17 cellular contexts compared by ENCODE assay signal in genomic region chr1:152497273-152497672, GRCh38. TPM values are rescaled to one million over a fixed set of nuclear protein-coding genes. Genes with fewer than 3 reads are reported as not detected.
DNase-seq lines count a peak whose midpoint lies in the region; ATAC-seq and TF ChIP-seq lines count a peak whose summit lies in the region.
"Had no signal": no experiment of that assay in that cellular context is flagged by ENCODE, and none has a peak within 500 bp of the region (broad histone marks: within the 10 kb centered on the region; RNA-seq: fewer than 3 reads in every experiment).

No MANE protein-coding gene starts in this region.

- H3K27me3 Mint-ChIP-seq in glutamatergic neuron (ENCODE audit: unreplicated experiment), result no peaks in the 10 kb centered on the region
- H3K27me3 Mint-ChIP-seq: activated CD4-positive, alpha-beta memory T cell treated with anti-CD3 and anti-CD28 coated beads, Interleukin-2, amount 10 ng/mL, durations not matched to agents 7 days and 5 days; type B pancreatic cell had no signal

- H3K27ac Mint-ChIP-seq in glutamatergic neuron (ENCODE audit: unreplicated experiment), result no peak overlapping the region
- H3K27ac Mint-ChIP-seq: activated CD4-positive, alpha-beta memory T cell treated with anti-CD3 and anti-CD28 coated beads, Interleukin-2, amount 10 ng/mL, durations not matched to agents 7 days and 5 days; type B pancreatic cell had no signal

- no peak overlapping the region for H3K27ac ChIP-seq in C4-2B
- no peak overlapping the region for H3K27ac ChIP-seq in caudate nucleus (ENCODE audit: low read depth, low read length)
- H3K27ac ChIP-seq: esophagus muscularis mucosa, parathyroid adenoma, SJSA1 had no signal

- peak; percentile 72 for TF ChIP-seq CTCF in C4-2B (conservative IDR thresholded peaks at IDR 0.05)
- peak; percentile 58 for TF ChIP-seq CTCF in glutamatergic neuron (IDR thresholded peaks at IDR 0.05; ENCODE audit: partially characterized antibody, unreplicated experiment)

- H3K9me3 Mint-ChIP-seq in glutamatergic neuron (ENCODE audit: unreplicated experiment), result peaks cover 6% of the 10 kb centered on the region
- H3K9me3 Mint-ChIP-seq: activated CD4-positive, alpha-beta memory T cell treated with anti-CD3 and anti-CD28 coated beads, Interleukin-2, amount 10 ng/mL, durations not matched to agents 7 days and 5 days; type B pancreatic cell had no signal

- no peak overlapping the region for H3K4me3 Mint-ChIP-seq in glutamatergic neuron (ENCODE audit: unreplicated experiment)
- H3K4me3 Mint-ChIP-seq: activated CD4-positive, alpha-beta memory T cell treated with anti-CD3 and anti-CD28 coated beads, Interleukin-2, amount 10 ng/mL, durations not matched to agents 7 days and 5 days; type B pancreatic cell had no signal

- H3K4me1 Mint-ChIP-seq in glutamatergic neuron (ENCODE audit: low read depth, unreplicated experiment), result no peaks in the 10 kb centered on the region
- H3K4me1 Mint-ChIP-seq: activated CD4-positive, alpha-beta memory T cell treated with anti-CD3 and anti-CD28 coated beads, Interleukin-2, amount 10 ng/mL, durations not matched to agents 7 days and 5 days had no signal

- no peaks in the 10 kb centered on the region for H3K36me3 Mint-ChIP-seq in glutamatergic neuron (ENCODE audit: unreplicated experiment)
- H3K36me3 Mint-ChIP-seq: type B pancreatic cell had no signal

- DNase-seq in HCEC 1CT (peak; percentile 10), RPMI7951 (ENCODE audit: low read depth) (peak; percentile 32), glutamatergic neuron (no peak), caudate nucleus (lab: John Stamatoyannopoulos, UW) (no peak), hepatic stellate cell (ENCODE audit: low spot score) (no peak), NCI-H748 (lab: John Stamatoyannopoulos, UW; ENCODE audit: unreplicated experiment) (no peak)
- DNase-seq: activated CD4-positive, alpha-beta memory T cell treated with anti-CD3 and anti-CD28 coated beads, Interleukin-2, amount 10 ng/mL, durations not matched to agents 7 days and 5 days; amygdala; DMS79 treated with DMSO at 0.1 percent for 48 hours; left cardiac atrium; NCI-H2081 had no signal

- ATAC-seq in GM18519 (IDR thresholded peaks at IDR 0.05; ENCODE audit: low FRiP score, unreplicated experiment), result no peak
- ATAC-seq: left cardiac atrium had no signal

RNA-seq across cellular contexts. Expression of gene LCE5A, which starts 13.3 kb away (rescaled TPM):
- total RNA-seq in RPMI7951 (2014; rRNA removed; shearing (Covaris generic)), result not detected in 2 replicates
- not detected for total RNA-seq in glutamatergic neuron (ENCODE audit: unreplicated experiment)
- total RNA-seq: activated CD4-positive, alpha-beta memory T cell treated with anti-CD3 and anti-CD28 coated beads, Interleukin-2, amount 10 ng/mL, durations not matched to agents 7 days and 5 days; esophagus muscularis mucosa; left cardiac atrium; SJSA1 had no signal

RNA-seq across cellular contexts. Expression of gene CRCT1, which starts 17.0 kb away (rescaled TPM):
- total RNA-seq in RPMI7951 (2014; rRNA removed; shearing (Covaris generic)), result not detected in 2 replicates
- total RNA-seq in glutamatergic neuron (ENCODE audit: unreplicated experiment), result not detected
- total RNA-seq: activated CD4-positive, alpha-beta memory T cell treated with anti-CD3 and anti-CD28 coated beads, Interleukin-2, amount 10 ng/mL, durations not matched to agents 7 days and 5 days; esophagus muscularis mucosa; left cardiac atrium; SJSA1 had no signal

Comparison
In these comparisons a context has a peak if more than half of its experiments do, and no peak if none do; other contexts are left out.
1. DNase-seq: peak in HCEC 1CT (single experiment) and RPMI7951 (single experiment); none in glutamatergic neuron (single experiment), caudate nucleus (0 of 61), hepatic stellate cell (single experiment) and NCI-H748 (single experiment).